2 cellular contexts compared by ENCODE assay signal in the genomic region with DNA sequence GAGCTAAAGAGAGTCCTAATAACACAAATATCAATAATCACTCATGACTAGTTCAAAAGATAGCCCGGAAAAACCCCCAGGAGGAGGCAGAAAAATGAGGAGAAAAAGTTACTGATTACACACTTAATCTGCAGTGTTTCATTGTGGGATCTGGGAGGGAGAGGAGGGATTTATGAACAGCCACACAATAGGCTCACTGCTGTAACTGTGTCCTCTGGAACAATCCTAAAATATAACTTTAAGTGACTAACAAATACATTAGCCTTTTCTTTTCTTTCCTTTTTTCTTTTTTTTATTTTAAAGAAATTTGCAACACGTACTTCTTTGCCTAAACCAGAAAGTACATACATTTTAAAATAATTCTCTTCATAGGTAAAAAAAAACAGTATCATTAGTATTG.
TF ChIP-seq lines count a peak whose summit lies in the region.

No MANE protein-coding gene starts in this region.

TF ChIP-seq in GM23338, 12 proteins besides CTCF, POLR2A, EP300 and RAD21 (continued from another document):
- TF ChIP-seq ZNF462 (CRISPR knock-in tag; IDR thresholded peaks at IDR 0.05): no peak
- TF ChIP-seq, protein P1, sequence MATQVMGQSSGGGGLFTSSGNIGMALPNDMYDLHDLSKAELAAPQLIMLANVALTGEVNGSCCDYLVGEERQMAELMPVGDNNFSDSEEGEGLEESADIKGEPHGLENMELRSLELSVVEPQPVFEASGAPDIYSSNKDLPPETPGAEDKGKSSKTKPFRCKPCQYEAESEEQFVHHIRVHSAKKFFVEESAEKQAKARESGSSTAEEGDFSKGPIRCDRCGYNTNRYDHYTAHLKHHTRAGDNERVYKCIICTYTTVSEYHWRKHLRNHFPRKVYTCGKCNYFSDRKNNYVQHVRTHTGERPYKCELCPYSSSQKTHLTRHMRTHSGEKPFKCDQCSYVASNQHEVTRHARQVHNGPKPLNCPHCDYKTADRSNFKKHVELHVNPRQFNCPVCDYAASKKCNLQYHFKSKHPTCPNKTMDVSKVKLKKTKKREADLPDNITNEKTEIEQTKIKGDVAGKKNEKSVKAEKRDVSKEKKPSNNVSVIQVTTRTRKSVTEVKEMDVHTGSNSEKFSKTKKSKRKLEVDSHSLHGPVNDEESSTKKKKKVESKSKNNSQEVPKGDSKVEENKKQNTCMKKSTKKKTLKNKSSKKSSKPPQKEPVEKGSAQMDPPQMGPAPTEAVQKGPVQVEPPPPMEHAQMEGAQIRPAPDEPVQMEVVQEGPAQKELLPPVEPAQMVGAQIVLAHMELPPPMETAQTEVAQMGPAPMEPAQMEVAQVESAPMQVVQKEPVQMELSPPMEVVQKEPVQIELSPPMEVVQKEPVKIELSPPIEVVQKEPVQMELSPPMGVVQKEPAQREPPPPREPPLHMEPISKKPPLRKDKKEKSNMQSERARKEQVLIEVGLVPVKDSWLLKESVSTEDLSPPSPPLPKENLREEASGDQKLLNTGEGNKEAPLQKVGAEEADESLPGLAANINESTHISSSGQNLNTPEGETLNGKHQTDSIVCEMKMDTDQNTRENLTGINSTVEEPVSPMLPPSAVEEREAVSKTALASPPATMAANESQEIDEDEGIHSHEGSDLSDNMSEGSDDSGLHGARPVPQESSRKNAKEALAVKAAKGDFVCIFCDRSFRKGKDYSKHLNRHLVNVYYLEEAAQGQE (IDR thresholded peaks at IDR 0.05; ENCODE audit: unreplicated experiment): no peak

TF ChIP-seq in HepG2, 621 proteins besides CTCF, POLR2A, EP300 and RAD21 (continued from another document):
- TF ChIP-seq SKIL (CRISPR knock-in tag; IDR thresholded peaks at IDR 0.05; ENCODE audit: borderline replicate concordance) (no peak), SRSF1 (optimal IDR thresholded peaks at IDR 0.05; ENCODE audit: low read depth, low read length) (no peak)
